8 cellular contexts compared by ENCODE assay signal in the genomic region with DNA sequence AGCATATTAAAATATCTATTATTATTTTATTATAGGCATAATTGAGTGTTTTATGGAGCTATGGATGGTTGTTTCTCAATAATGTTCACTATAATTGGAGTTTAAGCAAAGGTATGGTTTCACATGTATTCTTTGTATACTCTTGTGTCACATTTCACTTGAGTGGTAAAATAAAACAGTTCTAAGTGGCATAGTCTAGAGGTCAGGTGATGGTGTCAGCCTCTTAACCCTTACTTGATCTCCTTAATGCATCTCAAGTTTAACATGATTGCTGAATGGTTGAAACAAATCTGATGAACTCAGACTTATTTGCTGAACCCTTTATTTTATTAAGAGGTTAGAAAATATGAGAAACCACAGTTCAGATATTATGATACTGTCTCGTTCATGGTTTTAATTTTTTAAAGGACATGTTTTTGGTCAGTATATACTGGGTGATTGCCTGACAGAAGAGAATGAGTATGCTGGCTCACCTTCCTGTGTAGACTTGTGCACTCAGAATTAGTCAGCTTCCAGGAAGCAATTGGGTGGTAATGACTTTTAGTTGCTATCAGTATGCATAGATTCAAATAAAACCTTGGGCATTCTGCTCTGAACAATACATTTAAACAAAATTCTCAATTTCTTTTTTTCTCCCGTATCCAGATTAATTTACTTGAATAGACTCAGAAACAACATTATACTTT. TPM values are rescaled to one million over a fixed set of nuclear protein-coding genes. Genes with fewer than 3 reads are reported as not detected.
DNase-seq lines count a peak whose midpoint lies in the region; ATAC-seq and TF ChIP-seq lines count a peak whose summit lies in the region.

No MANE protein-coding gene starts in this region.

- TF ChIP-seq CTCF in Caco-2 (IDR thresholded peaks at IDR 0.05; ENCODE audit: insufficient read depth in 1 of 2, low read depth in 1 of 2, low read length in 1 of 2, severe bottlenecking in 1 of 2, unreplicated experiment in 1 of 2) (no peak), HFFc6 (IDR thresholded peaks at IDR 0.05) (no peak)

- no peak overlapping the region for H3K4me3 Mint-ChIP-seq in Caco-2 (ENCODE audit: unreplicated experiment)
- peak overlapping the region; percentile 63 for H3K4me3 Mint-ChIP-seq in HFFc6
- H3K4me3 Mint-ChIP-seq in activated naive CD8-positive, alpha-beta T cell treated with anti-CD3 and anti-CD28 coated beads, Interleukin-2, amount 10 ng/mL, durations not matched to agents 7 days and 5 days = peak overlapping the region; percentile 4

- H3K36me3 ChIP-seq in Caco-2 (ENCODE audit: control insufficient read depth, insufficient read depth, low read length) (no peaks in the 10 kb centered on the region), mesenchymal stem cell (ENCODE audit: control insufficient read depth in 1 of 2, insufficient read depth in 2 of 2, low read depth in 1 of 2, low read length in 2 of 2) (no peaks in the 10 kb centered on the region), neuronal stem cell (replicated peaks in 1 of 2; ENCODE audit: control insufficient read depth in 2 of 2, insufficient read depth in 2 of 2, low read length in 2 of 2) (no peaks in the 10 kb centered on the region)

- H3K9ac ChIP-seq in mesenchymal stem cell (ENCODE audit: low read length) (peak overlapping the region; percentile 1), neuronal stem cell (ENCODE audit: low read depth, low read length, poor library complexity) (no peak overlapping the region)

- intact Hi-C loops in Caco-2 (cut with micrococcal nuclease; ENCODE audit: unreplicated experiment) = loop anchor here (5.0 kb wide), 1 partner anchor 35 kb away; no protein-coding TSS in a partner anchor

- H3K27ac ChIP-seq in mesenchymal stem cell (ENCODE audit: low read length, poor library complexity, severe bottlenecking) (peak overlapping the region; percentile 33), neuronal stem cell (replicated peaks; ENCODE audit: low read length) (no peak overlapping the region)

- H3K9me3 ChIP-seq in Caco-2 = peaks cover 12% of the 10 kb centered on the region
- H3K9me3 ChIP-seq in mesenchymal stem cell (ENCODE audit: control insufficient read depth, low read length) = no peaks in the 10 kb centered on the region
- H3K9me3 ChIP-seq in neuronal stem cell (replicated peaks in 1 of 2; ENCODE audit: control insufficient read depth in 2 of 2, insufficient read depth in 1 of 2, low read depth in 1 of 2, low read length in 2 of 2) = peaks cover 0 to 5% of the 10 kb centered on the region in 2 donors

- no peaks in the 10 kb centered on the region for H3K27me3 ChIP-seq in Caco-2 (replicated peaks; ENCODE audit: control insufficient read depth, insufficient read depth, low read length)
- H3K27me3 ChIP-seq in mesenchymal stem cell (ENCODE audit: control insufficient read depth in 1 of 2, insufficient read depth in 1 of 2, low read length in 2 of 2) = no peaks in the 10 kb centered on the region
- H3K27me3 ChIP-seq in neuronal stem cell (ENCODE audit: control insufficient read depth in 3 of 3, insufficient read depth in 3 of 3, low read depth in 1 of 3, low read length in 3 of 3) = no peaks in the 10 kb centered on the region

- H3K23ac ChIP-seq in mesenchymal stem cell (ENCODE audit: low read length in 2 of 2) = no peak overlapping the region
- H3K23ac ChIP-seq in neuronal stem cell (ENCODE audit: low read depth, low read length, poor library complexity) = no peak overlapping the region

- no peak overlapping the region for H2BK15ac ChIP-seq in mesenchymal stem cell (ENCODE audit: low read depth, poor library complexity, severe bottlenecking)
- no peak overlapping the region for H2BK15ac ChIP-seq in neuronal stem cell (ENCODE audit: low read length)

- H3K9me3 Mint-ChIP-seq in Caco-2 (ENCODE audit: unreplicated experiment) = no peaks in the 10 kb centered on the region
- H3K9me3 Mint-ChIP-seq in HFFc6 = peaks cover 5% of the 10 kb centered on the region; the same call in 1 of the 2 replicates
- peaks cover 5% of the 10 kb centered on the region for H3K9me3 Mint-ChIP-seq in activated naive CD8-positive, alpha-beta T cell treated with anti-CD3 and anti-CD28 coated beads, Interleukin-2, amount 10 ng/mL, durations not matched to agents 7 days and 5 days

- CTCF ChIA-PET in Caco-2 (lab: Charles Lee) = no interaction called here

- H3K27ac Mint-ChIP-seq in Caco-2 (ENCODE audit: unreplicated experiment) (peak overlapping the region; percentile 39), HFFc6 (peak overlapping the region; percentile 70)
- peak overlapping the region; percentile 33 for H3K27ac Mint-ChIP-seq in activated naive CD8-positive, alpha-beta T cell treated with anti-CD3 and anti-CD28 coated beads, Interleukin-2, amount 10 ng/mL, durations not matched to agents 7 days and 5 days

- 62% methylated on average over 2 of the region's 2 CpGs for WGBS in mesenchymal stem cell
- WGBS in neuronal stem cell (ENCODE audit: extremely low coverage in 2 of 2, insufficient read length in 2 of 2, insufficient replicate concordance in 1 of 2), 2 donors = no CpG with 5 or more reads among the region's 2 CpGs

- H2BK120ac ChIP-seq in mesenchymal stem cell (ENCODE audit: low read depth, low read length) = no peak overlapping the region
- H2BK120ac ChIP-seq in neuronal stem cell (ENCODE audit: low read depth, low read length) = no peak overlapping the region

- H2AK5ac ChIP-seq in mesenchymal stem cell (ENCODE audit: low read length, severe bottlenecking) = no peak overlapping the region
- no peak overlapping the region for H2AK5ac ChIP-seq in neuronal stem cell (ENCODE audit: low read depth, low read length)

- H2AFZ ChIP-seq in mesenchymal stem cell (ENCODE audit: low read depth, low read length) = no peak overlapping the region
- no peak overlapping the region for H2AFZ ChIP-seq in neuronal stem cell (ENCODE audit: low read length)

- H3K79me1 ChIP-seq in mesenchymal stem cell (replicated peaks; ENCODE audit: low read length, poor library complexity, severe bottlenecking) (peaks cover 9% of the 10 kb centered on the region), neuronal stem cell (ENCODE audit: low read depth, low read length) (no peaks in the 10 kb centered on the region)

- no peak overlapping the region for H2BK5ac ChIP-seq in mesenchymal stem cell (ENCODE audit: low read depth, low read length, poor library complexity, severe bottlenecking)
- H2BK5ac ChIP-seq in neuronal stem cell (ENCODE audit: low read length) = no peak overlapping the region

- H3K4ac ChIP-seq in mesenchymal stem cell (ENCODE audit: low read depth in 1 of 2, low read length in 2 of 2) = no peak overlapping the region
- H3K4ac ChIP-seq in neuronal stem cell (ENCODE audit: low read length) = no peak overlapping the region

- H3K4me1 Mint-ChIP-seq in Caco-2 (ENCODE audit: low read depth, unreplicated experiment) (peaks cover 7% of the 10 kb centered on the region), HFFc6 (ENCODE audit: low read depth) (peaks cover 20% of the 10 kb centered on the region)
- H3K4me1 Mint-ChIP-seq in activated naive CD8-positive, alpha-beta T cell treated with anti-CD3 and anti-CD28 coated beads, Interleukin-2, amount 10 ng/mL, durations not matched to agents 7 days and 5 days = peaks cover 21% of the 10 kb centered on the region

- H2BK12ac ChIP-seq in mesenchymal stem cell (ENCODE audit: low read length in 2 of 2) (no peak overlapping the region), neuronal stem cell (ENCODE audit: low read length) (no peak overlapping the region)

- no peak overlapping the region for H3K18ac ChIP-seq in mesenchymal stem cell (ENCODE audit: low read depth in 1 of 2, low read length in 2 of 2)
- H3K18ac ChIP-seq in neuronal stem cell (ENCODE audit: low read length) = no peak overlapping the region

- H3K36me3 Mint-ChIP-seq in Caco-2 (ENCODE audit: insufficient read depth, unreplicated experiment) = peaks cover 6% of the 10 kb centered on the region
- H3K36me3 Mint-ChIP-seq in HFFc6 (ENCODE audit: low read depth) = no peaks in the 10 kb centered on the region; the same call in 1 of the 2 replicates
- H3K36me3 Mint-ChIP-seq in activated naive CD8-positive, alpha-beta T cell treated with anti-CD3 and anti-CD28 coated beads, Interleukin-2, amount 10 ng/mL, durations not matched to agents 7 days and 5 days = peaks cover 16% of the 10 kb centered on the region

- H4K8ac ChIP-seq in mesenchymal stem cell (ENCODE audit: low read length) (no peak overlapping the region), neuronal stem cell (ENCODE audit: low read depth, low read length) (no peak overlapping the region)

- no peak overlapping the region for H4K91ac ChIP-seq in mesenchymal stem cell (ENCODE audit: low read length)
- no peak overlapping the region for H4K91ac ChIP-seq in neuronal stem cell (ENCODE audit: low read depth, low read length, poor library complexity)

- H3K4me3 ChIP-seq in Caco-2 (ENCODE audit: low read depth, low read length) = no peak overlapping the region
- H3K4me3 ChIP-seq in mesenchymal stem cell (ENCODE audit: insufficient read depth in 1 of 2, low read depth in 1 of 2, low read length in 2 of 2) = no peak overlapping the region
- no peak overlapping the region for H3K4me3 ChIP-seq in neuronal stem cell (ENCODE audit: low read length in 2 of 2)

- DNase-seq in Caco-2 = no peak
- DNase-seq in HFFc6 = no peak
- no peak for DNase-seq in activated naive CD8-positive, alpha-beta T cell treated with anti-CD3 and anti-CD28 coated beads, Interleukin-2, amount 10 ng/mL, durations not matched to agents 7 days and 5 days
- DNase-seq in mesenchymal stem cell = peak; percentile 50
- no peak for DNase-seq in NCI-H82 treated with DMSO at 0.1 percent for 48 hours (lab: John Stamatoyannopoulos, UW; ENCODE audit: unreplicated experiment)
- no peak for DNase-seq in neuronal stem cell (ENCODE audit: low spot score)
- DNase-seq in cerebellar cortex (ENCODE audit: low spot score) = no peak
- DNase-seq in NCI-H1048 (lab: John Stamatoyannopoulos, UW) = no peak

- H3K4me1 ChIP-seq in Caco-2 (peaks cover 14% of the 10 kb centered on the region), mesenchymal stem cell (ENCODE audit: control insufficient read depth, insufficient read depth, low read depth, low read length) (no peaks in the 10 kb centered on the region), neuronal stem cell (ENCODE audit: control insufficient read depth in 2 of 2, insufficient read depth in 1 of 2, low read depth in 1 of 2, low read length in 2 of 2) (no peaks in the 10 kb centered on the region)

- H3K27me3 Mint-ChIP-seq in Caco-2 (ENCODE audit: insufficient read depth, unreplicated experiment) = no peaks in the 10 kb centered on the region
- no peaks in the 10 kb centered on the region for H3K27me3 Mint-ChIP-seq in HFFc6 (ENCODE audit: insufficient read depth)
- no peaks in the 10 kb centered on the region for H3K27me3 Mint-ChIP-seq in activated naive CD8-positive, alpha-beta T cell treated with anti-CD3 and anti-CD28 coated beads, Interleukin-2, amount 10 ng/mL, durations not matched to agents 7 days and 5 days

- H3K4me2 ChIP-seq in mesenchymal stem cell (ENCODE audit: low read length, poor library complexity, severe bottlenecking) (no peak overlapping the region), neuronal stem cell (ENCODE audit: insufficient read depth, low read length, poor library complexity, severe bottlenecking) (no peak overlapping the region)

- POLR2A ChIA-PET in Caco-2 (lab: Charles Lee) = no interaction called here
- POLR2A ChIA-PET in activated naive CD8-positive, alpha-beta T cell treated with anti-CD3 and anti-CD28 coated beads, Interleukin-2, amount 10 ng/mL, durations not matched to agents 7 days and 5 days (lab: Charles Lee) = no interaction called here

- peak; percentile 91 for ATAC-seq in activated naive CD8-positive, alpha-beta T cell treated with anti-CD3 and anti-CD28 coated beads, Interleukin-2, amount 10 ng/mL, durations not matched to agents 7 days and 5 days (ENCODE audit: low read depth)

- no TSS peak for BruUV-seq in Caco-2 (replicated peaks; lab: Mats Ljungman, UMichigan)

- H3K14ac ChIP-seq in mesenchymal stem cell (ENCODE audit: low read length in 2 of 2) (no peak overlapping the region), neuronal stem cell (ENCODE audit: low read length) (no peak overlapping the region)

RNA-seq across cellular contexts. Expression of gene SIPA1L1, which starts 51.6 kb away (rescaled TPM):
- 75.0 and 77.8 TPM in 2 replicates for total RNA-seq in Caco-2 (2022)
- total RNA-seq in HFFc6 (2021; fragmentation: NEBNext Ultra II Directional; extraction: Animal tissue kit (Norgen Biotek cat#: 25700)) = 100 to 1,000 TPM; 108 to 125 (median 124) TPM
- total RNA-seq in activated naive CD8-positive, alpha-beta T cell treated with anti-CD3 and anti-CD28 coated beads, Interleukin-2, amount 10 ng/mL, durations not matched to agents 7 days and 5 days = 10 to 100 TPM; 45.8 to 48.7 TPM
- polyA plus RNA-seq in mesenchymal stem cell (2013, experiment 1 of 2) = 14.9 TPM
- polyA plus RNA-seq in mesenchymal stem cell (2013, experiment 2 of 2) = 14.8 TPM
- polyA plus RNA-seq in neuronal stem cell (2013, experiment 1 of 2) = 27.7 TPM
- polyA plus RNA-seq in neuronal stem cell (2013, experiment 2 of 2) = 27.2 TPM
